ENCODE assay signal across 1 cellular context in the genomic region with DNA sequence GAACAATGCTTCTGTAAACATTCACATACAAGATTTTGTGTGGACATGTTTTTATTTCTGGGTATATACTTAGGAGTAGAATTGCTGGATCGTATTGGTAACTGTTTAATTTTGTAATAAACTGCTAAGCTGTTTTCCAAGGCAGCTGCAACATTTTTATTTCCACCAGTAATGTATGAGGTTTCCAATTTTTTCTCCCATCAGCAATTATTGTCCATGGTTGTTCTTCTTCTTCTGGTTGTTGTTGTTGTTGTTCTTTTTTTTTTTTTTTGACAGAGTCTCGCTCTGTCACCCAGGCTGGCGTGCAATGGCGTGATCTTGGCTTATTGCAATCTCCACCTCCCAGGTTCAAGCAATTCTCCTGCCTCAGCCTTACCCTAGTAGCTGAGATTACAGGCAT.
TF ChIP-seq lines count a peak whose summit lies in the region.

No MANE protein-coding gene starts in this region.

TF ChIP-seq in K562, 482 proteins besides CTCF, POLR2A, EP300 and RAD21:
- TF ChIP-seq MAFG (tag; conservative IDR thresholded peaks at IDR 0.05) (0 out of 2 replicates have a peak, but pooled peaks have one; percentile 30), POLR2H (tag; IDR thresholded peaks at IDR 0.05; ENCODE audit: low read depth) (no peak), POLR2AphosphoS2 (IDR thresholded peaks at IDR 0.05; ENCODE audit: low read length) (no peak), ZNF316 (IDR thresholded peaks at IDR 0.05) (peak; percentile 83), JUN (IDR thresholded peaks at IDR 0.05; ENCODE audit: borderline replicate concordance, low read depth, low read length) (no peak), JUN (CRISPR knock-in tag; IDR thresholded peaks at IDR 0.05; ENCODE audit: borderline replicate concordance) (no peak), ZNF41 (CRISPR knock-in tag; conservative IDR thresholded peaks at IDR 0.05) (no peak), MCM7 (IDR thresholded peaks at IDR 0.05) (no peak), RFX7 (CRISPR knock-in tag; IDR thresholded peaks at IDR 0.05) (no peak), C11orf30 (IDR thresholded peaks at IDR 0.05; ENCODE audit: low read depth) (peak; percentile 56; the same call in 1 of the 2 replicates), TAF15 (IDR thresholded peaks at IDR 0.05; ENCODE audit: low read depth, low read length) (no peak), ZNF766 (CRISPR knock-in tag; conservative IDR thresholded peaks at IDR 0.05) (no peak), TSC22D4 (tag; IDR thresholded peaks at IDR 0.05) (no peak), SIN3A (IDR thresholded peaks at IDR 0.05; ENCODE audit: borderline replicate concordance in 2 of 2, control insufficient read depth in 1 of 2, low read depth in 2 of 2, low read length in 2 of 2) (no peak), HMGN3 (IDR thresholded peaks at IDR 0.05; ENCODE audit: borderline replicate concordance, extremely low read depth, insufficient read length, low read depth, low read length) (no peak), TCF3 (CRISPR knock-in tag; IDR thresholded peaks at IDR 0.05) (no peak), MTF1 (CRISPR knock-in tag; IDR thresholded peaks at IDR 0.05; ENCODE audit: borderline replicate concordance) (no peak), CTBP1 (IDR thresholded peaks at IDR 0.05; ENCODE audit: borderline replicate concordance) (no peak), KAT7 (CRISPR knock-in tag; IDR thresholded peaks at IDR 0.05; ENCODE audit: borderline replicate concordance) (no peak), ZNF134 (CRISPR knock-in tag; conservative IDR thresholded peaks at IDR 0.05) (no peak), PHB (CRISPR knock-in tag; IDR thresholded peaks at IDR 0.05) (no peak), YBX1 (IDR thresholded peaks at IDR 0.05) (no peak), ETV6 (IDR thresholded peaks at IDR 0.05; ENCODE audit: borderline replicate concordance in 1 of 2, low read depth in 2 of 2, low read length in 1 of 2) (no peak), ETV6 (CRISPR knock-in tag; IDR thresholded peaks at IDR 0.05; ENCODE audit: borderline replicate concordance) (no peak)
- TF ChIP-seq, protein P1, sequence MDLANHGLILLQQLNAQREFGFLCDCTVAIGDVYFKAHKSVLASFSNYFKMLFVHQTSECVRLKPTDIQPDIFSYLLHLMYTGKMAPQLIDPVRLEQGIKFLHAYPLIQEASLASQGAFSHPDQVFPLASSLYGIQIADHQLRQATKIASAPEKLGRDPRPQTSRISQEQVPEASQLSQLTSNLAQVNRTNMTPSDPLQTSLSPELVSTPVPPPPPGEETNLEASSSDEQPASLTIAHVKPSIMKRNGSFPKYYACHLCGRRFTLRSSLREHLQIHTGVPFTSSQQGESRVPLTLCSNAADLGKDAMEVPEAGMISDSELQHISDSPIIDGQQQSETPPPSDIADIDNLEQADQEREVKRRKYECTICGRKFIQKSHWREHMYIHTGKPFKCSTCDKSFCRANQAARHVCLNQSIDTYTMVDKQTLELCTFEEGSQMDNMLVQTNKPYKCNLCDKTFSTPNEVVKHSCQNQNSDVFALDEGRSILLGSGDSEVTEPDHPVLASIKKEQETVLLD (IDR thresholded peaks at IDR 0.05): no peak
- TF ChIP-seq, protein P2, sequence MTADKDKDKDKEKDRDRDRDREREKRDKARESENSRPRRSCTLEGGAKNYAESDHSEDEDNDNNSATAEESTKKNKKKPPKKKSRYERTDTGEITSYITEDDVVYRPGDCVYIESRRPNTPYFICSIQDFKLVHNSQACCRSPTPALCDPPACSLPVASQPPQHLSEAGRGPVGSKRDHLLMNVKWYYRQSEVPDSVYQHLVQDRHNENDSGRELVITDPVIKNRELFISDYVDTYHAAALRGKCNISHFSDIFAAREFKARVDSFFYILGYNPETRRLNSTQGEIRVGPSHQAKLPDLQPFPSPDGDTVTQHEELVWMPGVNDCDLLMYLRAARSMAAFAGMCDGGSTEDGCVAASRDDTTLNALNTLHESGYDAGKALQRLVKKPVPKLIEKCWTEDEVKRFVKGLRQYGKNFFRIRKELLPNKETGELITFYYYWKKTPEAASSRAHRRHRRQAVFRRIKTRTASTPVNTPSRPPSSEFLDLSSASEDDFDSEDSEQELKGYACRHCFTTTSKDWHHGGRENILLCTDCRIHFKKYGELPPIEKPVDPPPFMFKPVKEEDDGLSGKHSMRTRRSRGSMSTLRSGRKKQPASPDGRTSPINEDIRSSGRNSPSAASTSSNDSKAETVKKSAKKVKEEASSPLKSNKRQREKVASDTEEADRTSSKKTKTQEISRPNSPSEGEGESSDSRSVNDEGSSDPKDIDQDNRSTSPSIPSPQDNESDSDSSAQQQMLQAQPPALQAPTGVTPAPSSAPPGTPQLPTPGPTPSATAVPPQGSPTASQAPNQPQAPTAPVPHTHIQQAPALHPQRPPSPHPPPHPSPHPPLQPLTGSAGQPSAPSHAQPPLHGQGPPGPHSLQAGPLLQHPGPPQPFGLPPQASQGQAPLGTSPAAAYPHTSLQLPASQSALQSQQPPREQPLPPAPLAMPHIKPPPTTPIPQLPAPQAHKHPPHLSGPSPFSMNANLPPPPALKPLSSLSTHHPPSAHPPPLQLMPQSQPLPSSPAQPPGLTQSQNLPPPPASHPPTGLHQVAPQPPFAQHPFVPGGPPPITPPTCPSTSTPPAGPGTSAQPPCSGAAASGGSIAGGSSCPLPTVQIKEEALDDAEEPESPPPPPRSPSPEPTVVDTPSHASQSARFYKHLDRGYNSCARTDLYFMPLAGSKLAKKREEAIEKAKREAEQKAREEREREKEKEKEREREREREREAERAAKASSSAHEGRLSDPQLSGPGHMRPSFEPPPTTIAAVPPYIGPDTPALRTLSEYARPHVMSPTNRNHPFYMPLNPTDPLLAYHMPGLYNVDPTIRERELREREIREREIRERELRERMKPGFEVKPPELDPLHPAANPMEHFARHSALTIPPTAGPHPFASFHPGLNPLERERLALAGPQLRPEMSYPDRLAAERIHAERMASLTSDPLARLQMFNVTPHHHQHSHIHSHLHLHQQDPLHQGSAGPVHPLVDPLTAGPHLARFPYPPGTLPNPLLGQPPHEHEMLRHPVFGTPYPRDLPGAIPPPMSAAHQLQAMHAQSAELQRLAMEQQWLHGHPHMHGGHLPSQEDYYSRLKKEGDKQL (CRISPR knock-in tag; IDR thresholded peaks at IDR 0.05; ENCODE audit: borderline replicate concordance): no peak
- TF ChIP-seq, protein P3, sequence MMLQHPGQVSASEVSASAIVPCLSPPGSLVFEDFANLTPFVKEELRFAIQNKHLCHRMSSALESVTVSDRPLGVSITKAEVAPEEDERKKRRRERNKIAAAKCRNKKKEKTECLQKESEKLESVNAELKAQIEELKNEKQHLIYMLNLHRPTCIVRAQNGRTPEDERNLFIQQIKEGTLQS (IDR thresholded peaks at IDR 0.05): no peak
- TF ChIP-seq, protein P3 (CRISPR knock-in tag; conservative IDR thresholded peaks at IDR 0.05): no peak
- TF ChIP-seq, protein P4, sequence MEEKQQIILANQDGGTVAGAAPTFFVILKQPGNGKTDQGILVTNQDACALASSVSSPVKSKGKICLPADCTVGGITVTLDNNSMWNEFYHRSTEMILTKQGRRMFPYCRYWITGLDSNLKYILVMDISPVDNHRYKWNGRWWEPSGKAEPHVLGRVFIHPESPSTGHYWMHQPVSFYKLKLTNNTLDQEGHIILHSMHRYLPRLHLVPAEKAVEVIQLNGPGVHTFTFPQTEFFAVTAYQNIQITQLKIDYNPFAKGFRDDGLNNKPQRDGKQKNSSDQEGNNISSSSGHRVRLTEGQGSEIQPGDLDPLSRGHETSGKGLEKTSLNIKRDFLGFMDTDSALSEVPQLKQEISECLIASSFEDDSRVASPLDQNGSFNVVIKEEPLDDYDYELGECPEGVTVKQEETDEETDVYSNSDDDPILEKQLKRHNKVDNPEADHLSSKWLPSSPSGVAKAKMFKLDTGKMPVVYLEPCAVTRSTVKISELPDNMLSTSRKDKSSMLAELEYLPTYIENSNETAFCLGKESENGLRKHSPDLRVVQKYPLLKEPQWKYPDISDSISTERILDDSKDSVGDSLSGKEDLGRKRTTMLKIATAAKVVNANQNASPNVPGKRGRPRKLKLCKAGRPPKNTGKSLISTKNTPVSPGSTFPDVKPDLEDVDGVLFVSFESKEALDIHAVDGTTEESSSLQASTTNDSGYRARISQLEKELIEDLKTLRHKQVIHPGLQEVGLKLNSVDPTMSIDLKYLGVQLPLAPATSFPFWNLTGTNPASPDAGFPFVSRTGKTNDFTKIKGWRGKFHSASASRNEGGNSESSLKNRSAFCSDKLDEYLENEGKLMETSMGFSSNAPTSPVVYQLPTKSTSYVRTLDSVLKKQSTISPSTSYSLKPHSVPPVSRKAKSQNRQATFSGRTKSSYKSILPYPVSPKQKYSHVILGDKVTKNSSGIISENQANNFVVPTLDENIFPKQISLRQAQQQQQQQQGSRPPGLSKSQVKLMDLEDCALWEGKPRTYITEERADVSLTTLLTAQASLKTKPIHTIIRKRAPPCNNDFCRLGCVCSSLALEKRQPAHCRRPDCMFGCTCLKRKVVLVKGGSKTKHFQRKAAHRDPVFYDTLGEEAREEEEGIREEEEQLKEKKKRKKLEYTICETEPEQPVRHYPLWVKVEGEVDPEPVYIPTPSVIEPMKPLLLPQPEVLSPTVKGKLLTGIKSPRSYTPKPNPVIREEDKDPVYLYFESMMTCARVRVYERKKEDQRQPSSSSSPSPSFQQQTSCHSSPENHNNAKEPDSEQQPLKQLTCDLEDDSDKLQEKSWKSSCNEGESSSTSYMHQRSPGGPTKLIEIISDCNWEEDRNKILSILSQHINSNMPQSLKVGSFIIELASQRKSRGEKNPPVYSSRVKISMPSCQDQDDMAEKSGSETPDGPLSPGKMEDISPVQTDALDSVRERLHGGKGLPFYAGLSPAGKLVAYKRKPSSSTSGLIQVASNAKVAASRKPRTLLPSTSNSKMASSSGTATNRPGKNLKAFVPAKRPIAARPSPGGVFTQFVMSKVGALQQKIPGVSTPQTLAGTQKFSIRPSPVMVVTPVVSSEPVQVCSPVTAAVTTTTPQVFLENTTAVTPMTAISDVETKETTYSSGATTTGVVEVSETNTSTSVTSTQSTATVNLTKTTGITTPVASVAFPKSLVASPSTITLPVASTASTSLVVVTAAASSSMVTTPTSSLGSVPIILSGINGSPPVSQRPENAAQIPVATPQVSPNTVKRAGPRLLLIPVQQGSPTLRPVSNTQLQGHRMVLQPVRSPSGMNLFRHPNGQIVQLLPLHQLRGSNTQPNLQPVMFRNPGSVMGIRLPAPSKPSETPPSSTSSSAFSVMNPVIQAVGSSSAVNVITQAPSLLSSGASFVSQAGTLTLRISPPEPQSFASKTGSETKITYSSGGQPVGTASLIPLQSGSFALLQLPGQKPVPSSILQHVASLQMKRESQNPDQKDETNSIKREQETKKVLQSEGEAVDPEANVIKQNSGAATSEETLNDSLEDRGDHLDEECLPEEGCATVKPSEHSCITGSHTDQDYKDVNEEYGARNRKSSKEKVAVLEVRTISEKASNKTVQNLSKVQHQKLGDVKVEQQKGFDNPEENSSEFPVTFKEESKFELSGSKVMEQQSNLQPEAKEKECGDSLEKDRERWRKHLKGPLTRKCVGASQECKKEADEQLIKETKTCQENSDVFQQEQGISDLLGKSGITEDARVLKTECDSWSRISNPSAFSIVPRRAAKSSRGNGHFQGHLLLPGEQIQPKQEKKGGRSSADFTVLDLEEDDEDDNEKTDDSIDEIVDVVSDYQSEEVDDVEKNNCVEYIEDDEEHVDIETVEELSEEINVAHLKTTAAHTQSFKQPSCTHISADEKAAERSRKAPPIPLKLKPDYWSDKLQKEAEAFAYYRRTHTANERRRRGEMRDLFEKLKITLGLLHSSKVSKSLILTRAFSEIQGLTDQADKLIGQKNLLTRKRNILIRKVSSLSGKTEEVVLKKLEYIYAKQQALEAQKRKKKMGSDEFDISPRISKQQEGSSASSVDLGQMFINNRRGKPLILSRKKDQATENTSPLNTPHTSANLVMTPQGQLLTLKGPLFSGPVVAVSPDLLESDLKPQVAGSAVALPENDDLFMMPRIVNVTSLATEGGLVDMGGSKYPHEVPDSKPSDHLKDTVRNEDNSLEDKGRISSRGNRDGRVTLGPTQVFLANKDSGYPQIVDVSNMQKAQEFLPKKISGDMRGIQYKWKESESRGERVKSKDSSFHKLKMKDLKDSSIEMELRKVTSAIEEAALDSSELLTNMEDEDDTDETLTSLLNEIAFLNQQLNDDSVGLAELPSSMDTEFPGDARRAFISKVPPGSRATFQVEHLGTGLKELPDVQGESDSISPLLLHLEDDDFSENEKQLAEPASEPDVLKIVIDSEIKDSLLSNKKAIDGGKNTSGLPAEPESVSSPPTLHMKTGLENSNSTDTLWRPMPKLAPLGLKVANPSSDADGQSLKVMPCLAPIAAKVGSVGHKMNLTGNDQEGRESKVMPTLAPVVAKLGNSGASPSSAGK (IDR thresholded peaks at IDR 0.05): no peak
